14 cellular contexts compared by ENCODE assay signal in genomic region chr9:136171009-136171800, GRCh38. TPM values are rescaled to one million over a fixed set of nuclear protein-coding genes. Genes with fewer than 3 reads are reported as not detected.
DNase-seq lines count a peak whose midpoint lies in the region; ATAC-seq and TF ChIP-seq lines count a peak whose summit lies in the region.
"Had no signal": no experiment of that assay in that cellular context is flagged by ENCODE, and none has a peak within 500 bp of the region (broad histone marks: within the 10 kb centered on the region; RNA-seq: fewer than 3 reads in every experiment).

No MANE protein-coding gene starts in this region.

- no peaks in the 10 kb centered on the region for H3K79me2 ChIP-seq in neural progenitor cell (ENCODE audit: low read depth)

- 48 to 53% methylated on average over 15 to 16 of the region's 16 CpGs for WGBS in body of pancreas, 2 donors

- peaks cover 39% of the 10 kb centered on the region for H3K4me1 Mint-ChIP-seq in neural progenitor cell
- H3K4me1 Mint-ChIP-seq: activated CD4-positive, alpha-beta T cell treated with anti-CD3 and anti-CD28 coated beads, Interleukin-2, amount 10 ng/mL, durations not matched to agents 7 days and 5 days had no signal

- TF ChIP-seq POLR2A in body of pancreas (IDR thresholded peaks at IDR 0.05), result no peak

- no peak overlapping the region for H2AFZ ChIP-seq in neural progenitor cell (replicated peaks)

- H3K4me1 ChIP-seq in body of pancreas, result peaks cover 10% of the 10 kb centered on the region
- H3K4me1 ChIP-seq in neural progenitor cell, result peaks cover 29% of the 10 kb centered on the region
- H3K4me1 ChIP-seq: SJSA1 had no signal

- H3K27me3 ChIP-seq in body of pancreas (no peaks in the 10 kb centered on the region), neural progenitor cell (no peaks in the 10 kb centered on the region)

- H3K9me3 ChIP-seq in body of pancreas (no peaks in the 10 kb centered on the region), neural progenitor cell (ENCODE audit: low read depth) (no peaks in the 10 kb centered on the region)
- H3K9me3 ChIP-seq: SJSA1 had no signal

- H3K27ac ChIP-seq in body of pancreas, result no peak overlapping the region
- no peak overlapping the region for H3K27ac ChIP-seq in neural progenitor cell
- H3K27ac ChIP-seq: SJSA1 had no signal

- peaks cover 38% of the 10 kb centered on the region for H3F3A ChIP-seq in neural progenitor cell (ENCODE audit: low read depth)

- H3K27ac Mint-ChIP-seq in neural progenitor cell, result peak overlapping the region; percentile 96
- H3K27ac Mint-ChIP-seq: activated CD4-positive, alpha-beta T cell treated with anti-CD3 and anti-CD28 coated beads, Interleukin-2, amount 10 ng/mL, durations not matched to agents 7 days and 5 days; activated naive CD8-positive, alpha-beta T cell had no signal

- H3K4me3 ChIP-seq in body of pancreas, result no peak overlapping the region
- no peak overlapping the region for H3K4me3 ChIP-seq in neural progenitor cell
- H3K4me3 ChIP-seq: SJSA1 had no signal

- H3K36me3 ChIP-seq in body of pancreas (replicated peaks in 1 of 2; ENCODE audit: insufficient read depth in 1 of 2, low read depth in 2 of 2), result no peaks in the 10 kb centered on the region
- H3K36me3 ChIP-seq in neural progenitor cell, result no peaks in the 10 kb centered on the region
- H3K36me3 ChIP-seq: SJSA1 had no signal

- no peaks in the 10 kb centered on the region for H3K9me3 Mint-ChIP-seq in neural progenitor cell
- H3K9me3 Mint-ChIP-seq: activated CD4-positive, alpha-beta T cell treated with anti-CD3 and anti-CD28 coated beads, Interleukin-2, amount 10 ng/mL, durations not matched to agents 7 days and 5 days had no signal

- peak overlapping the region; percentile 73 for H3K4me3 Mint-ChIP-seq in neural progenitor cell
- H3K4me3 Mint-ChIP-seq: activated CD4-positive, alpha-beta T cell treated with anti-CD3 and anti-CD28 coated beads, Interleukin-2, amount 10 ng/mL, durations not matched to agents 7 days and 5 days; activated naive CD8-positive, alpha-beta T cell had no signal

- H3K36me3 Mint-ChIP-seq in neural progenitor cell, result no peaks in the 10 kb centered on the region
- H3K36me3 Mint-ChIP-seq: activated naive CD8-positive, alpha-beta T cell had no signal

- intact Hi-C loops in body of pancreas (cut with DNase I), result no loop called here

- no peak overlapping the region for H3K9ac ChIP-seq in neural progenitor cell

- H3K27me3 Mint-ChIP-seq in neural progenitor cell (ENCODE audit: insufficient read depth, low read depth), result peaks cover 23% of the 10 kb centered on the region
- H3K27me3 Mint-ChIP-seq: activated CD4-positive, alpha-beta T cell treated with anti-CD3 and anti-CD28 coated beads, Interleukin-2, amount 10 ng/mL, durations not matched to agents 7 days and 5 days had no signal

- peaks cover 25% of the 10 kb centered on the region for H4K20me1 ChIP-seq in neural progenitor cell (ENCODE audit: low read depth)

- peak; percentile 14 for DNase-seq in NCI-H187 treated with DMSO at 0.1 percent for 48 hours (lab: John Stamatoyannopoulos, UW)
- no peak for DNase-seq in NCI-H187 (lab: John Stamatoyannopoulos, UW)
- DNase-seq in NCI-H2029 (lab: John Stamatoyannopoulos, UW), result peak; percentile 96
- DNase-seq in body of pancreas, result peak in 3 of 4 donors; percentile 5 to 55 (median 54)
- peak; percentile 95 for DNase-seq in neural progenitor cell (ENCODE audit: low spot score)
- DNase-seq in UCSD-AML1 (lab: John Stamatoyannopoulos, UW; ENCODE audit: unreplicated experiment), result no peak
- DNase-seq in activated T-cell treated with anti-CD3 and anti-CD28 coated beads, Interleukin-2, amount 50 U/mL, for 1 hour, result no peak
- DNase-seq: GDM1, GOT3 had no signal

- ATAC-seq in body of pancreas, result no peak
- ATAC-seq in HG02938 (IDR thresholded peaks at IDR 0.05; ENCODE audit: unreplicated experiment), result no peak

- TF ChIP-seq CTCF in body of pancreas (IDR thresholded peaks at IDR 0.05) (no peak), neural progenitor cell (IDR thresholded peaks at IDR 0.05) (no peak)

- peak overlapping the region; percentile 75 for H3K4me2 ChIP-seq in neural progenitor cell

RNA-seq across cellular contexts. Expression of gene LHX3, which starts 33.7 kb away (rescaled TPM):
- total RNA-seq in body of pancreas (not detected), neural progenitor cell (ENCODE audit: low replicate concordance) (not detected in 2 replicates)
- total RNA-seq: activated CD4-positive, alpha-beta T cell treated with anti-CD3 and anti-CD28 coated beads, Interleukin-2, amount 10 ng/mL, durations not matched to agents 7 days and 5 days; SJSA1; subcutaneous adipose tissue had no signal

RNA-seq across cellular contexts. Expression of gene TMEM250, which starts 52.5 kb away (rescaled TPM):
- 10 to 100 TPM; 21.3 to 47.1 TPM for total RNA-seq in body of pancreas
- 16.3 and 46.2 TPM in 2 replicates for total RNA-seq in neural progenitor cell (ENCODE audit: low replicate concordance)

Comparison
In these comparisons a context has a peak if more than half of its experiments do, and no peak if none do; other contexts are left out.
1. DNase-seq: peak in NCI-H187 treated with DMSO at 0.1 percent for 48 hours (single experiment), NCI-H2029 (single experiment), body of pancreas (3 of 4) and neural progenitor cell (single experiment); none in NCI-H187 (0 of 2), UCSD-AML1 (single experiment) and activated T-cell treated with anti-CD3 and anti-CD28 coated beads, Interleukin-2, amount 50 U/mL, for 1 hour (single experiment).